10 cellular contexts compared by ENCODE assay signal in genomic region chr16:19704321-19705130, GRCh38. TPM values are rescaled to one million over a fixed set of nuclear protein-coding genes. Genes with fewer than 3 reads are reported as not detected.
DNase-seq lines count a peak whose midpoint lies in the region; ATAC-seq, FAIRE-seq and TF ChIP-seq lines count a peak whose summit lies in the region.
"Had no signal": no experiment of that assay in that cellular context is flagged by ENCODE, and none has a peak within 500 bp of the region (broad histone marks: within the 10 kb centered on the region; RNA-seq: fewer than 3 reads in every experiment).

No MANE protein-coding gene starts in this region.

- TF ChIP-seq CTCF in HFFc6 (IDR thresholded peaks at IDR 0.05) (no peak), chondrocyte (IDR thresholded peaks at IDR 0.05) (no peak), kidney (IDR thresholded peaks at IDR 0.05; ENCODE audit: borderline replicate concordance, extremely low read depth, insufficient read depth) (no peak)

- H3K9me3 Mint-ChIP-seq in HFFc6 (no peaks in the 10 kb centered on the region), chondrocyte (ENCODE audit: low read depth) (no peaks in the 10 kb centered on the region)
- H3K9me3 Mint-ChIP-seq in activated T-cell treated with anti-CD3 and anti-CD28 coated beads, Interleukin-2, amount 50 U/mL, for 72 hours = no peaks in the 10 kb centered on the region
- H3K9me3 Mint-ChIP-seq: neural progenitor cell had no signal

- H3K27ac Mint-ChIP-seq in HFFc6 (peak overlapping the region; percentile 73), chondrocyte (ENCODE audit: unreplicated experiment) (peak overlapping the region; percentile 59)
- H3K27ac Mint-ChIP-seq in activated T-cell treated with anti-CD3 and anti-CD28 coated beads, Interleukin-2, amount 50 U/mL, for 72 hours = no peak overlapping the region
- H3K27ac Mint-ChIP-seq: neural progenitor cell had no signal

- no peaks in the 10 kb centered on the region for H3K9me3 ChIP-seq in kidney (ENCODE audit: control insufficient read depth in 1 of 2, low read length in 2 of 2)

- no peak for FAIRE-seq in kidney (lab: Jason Lieb, UNC)

- peaks cover 0 to under 1% of the 10 kb centered on the region in 2 donors for H3K4me1 ChIP-seq in kidney (ENCODE audit: control insufficient read depth in 1 of 2, insufficient read depth in 1 of 2, low read depth in 1 of 2, low read length in 2 of 2)

- H3K9ac ChIP-seq in kidney (ENCODE audit: low read length in 2 of 2) = no peak overlapping the region
- H3K9ac ChIP-seq: neural progenitor cell had no signal

- peaks cover 7 to 31% of the 10 kb centered on the region in 2 donors for H3K36me3 ChIP-seq in kidney (ENCODE audit: control insufficient read depth in 1 of 2, insufficient read depth in 2 of 2, low read length in 2 of 2)

- H3K4me3 Mint-ChIP-seq in HFFc6 (no peak overlapping the region), chondrocyte (ENCODE audit: unreplicated experiment) (no peak overlapping the region)
- no peak overlapping the region for H3K4me3 Mint-ChIP-seq in activated T-cell treated with anti-CD3 and anti-CD28 coated beads, Interleukin-2, amount 50 U/mL, for 72 hours
- H3K4me3 Mint-ChIP-seq: neural progenitor cell had no signal

- H3K27ac ChIP-seq in kidney (ENCODE audit: low read depth in 2 of 2, low read length in 2 of 2) (peak overlapping the region; percentile 75 to 79), temporal lobe (ENCODE audit: low read depth, low read length) (peak overlapping the region; percentile 75)
- H3K27ac ChIP-seq: neural progenitor cell had no signal

- H3K36me3 Mint-ChIP-seq in HFFc6 (ENCODE audit: low read depth) (peaks cover 43% of the 10 kb centered on the region), chondrocyte (ENCODE audit: low read depth) (peaks cover 30% of the 10 kb centered on the region)
- H3K36me3 Mint-ChIP-seq in activated T-cell treated with anti-CD3 and anti-CD28 coated beads, Interleukin-2, amount 50 U/mL, for 72 hours (ENCODE audit: insufficient read depth in 2 of 2) = peaks cover 6% of the 10 kb centered on the region in 2 donors

- H3K4me3 ChIP-seq in kidney (ENCODE audit: low read length in 2 of 2) = no peak overlapping the region
- H3K4me3 ChIP-seq: neural progenitor cell had no signal

- peaks cover 33% of the 10 kb centered on the region for H3K4me1 Mint-ChIP-seq in HFFc6 (ENCODE audit: low read depth)
- peaks cover 30% of the 10 kb centered on the region for H3K4me1 Mint-ChIP-seq in chondrocyte (ENCODE audit: low read depth)
- peaks cover 19% of the 10 kb centered on the region for H3K4me1 Mint-ChIP-seq in activated T-cell treated with anti-CD3 and anti-CD28 coated beads, Interleukin-2, amount 50 U/mL, for 72 hours (ENCODE audit: low read depth)

- ATAC-seq in HG02642 (IDR thresholded peaks at IDR 0.05; ENCODE audit: poor library complexity, unreplicated experiment) = no peak
- ATAC-seq in GM19452 (IDR thresholded peaks at IDR 0.05; ENCODE audit: unreplicated experiment) = no peak
- no peak for ATAC-seq in activated T-cell treated with anti-CD3 and anti-CD28 coated beads, Interleukin-2, amount 50 U/mL, for 72 hours (replicated peaks in 1 of 2)

- H3K27me3 Mint-ChIP-seq in HFFc6 (ENCODE audit: insufficient read depth) (peaks cover 3% of the 10 kb centered on the region; the same call in 1 of the 2 replicates), chondrocyte (ENCODE audit: low read depth) (no peaks in the 10 kb centered on the region)
- H3K27me3 Mint-ChIP-seq in activated T-cell treated with anti-CD3 and anti-CD28 coated beads, Interleukin-2, amount 50 U/mL, for 72 hours (ENCODE audit: low read depth) = no peaks in the 10 kb centered on the region

- intact Hi-C loops in kidney (cut with DNase I) = no loop called here

- DNase-seq in HFFc6 = peak; percentile 46
- DNase-seq in chondrocyte (ENCODE audit: low spot score) = no peak
- DNase-seq in kidney = peak; percentile 62
- no peak for DNase-seq in SKM-1 (lab: John Stamatoyannopoulos, UW; ENCODE audit: unreplicated experiment)
- DNase-seq in activated T-cell treated with anti-CD3 and anti-CD28 coated beads, Interleukin-2, amount 50 U/mL, for 72 hours = no peak
- DNase-seq: NCI-H187 had no signal

RNA-seq across cellular contexts. Expression of gene KNOP1, which starts 13.5 kb away (rescaled TPM):
- total RNA-seq in HFFc6 (2021; fragmentation: NEBNext Ultra II Directional; extraction: Animal tissue kit (Norgen Biotek cat#: 25700)) = 10 to 100 TPM; 11.0 to 16.3 (median 13.9) TPM
- total RNA-seq in chondrocyte = 20.0 to 24.7 TPM (median 20.4 TPM) in 3 replicates
- 17.9 TPM for total RNA-seq in kidney
- polyA plus RNA-seq in kidney (ENCODE audit: insufficient read depth, low read depth, low replicate concordance) = 10.2 TPM
- total RNA-seq in temporal lobe = 18.9 TPM
- 10 to 100 TPM; 14.6 to 14.9 TPM for total RNA-seq in activated T-cell treated with anti-CD3 and anti-CD28 coated beads, Interleukin-2, amount 50 U/mL, for 72 hours

RNA-seq across cellular contexts. Expression of gene IQCK, which starts 13.5 kb away (rescaled TPM):
- total RNA-seq in HFFc6 (2021; fragmentation: NEBNext Ultra II Directional; extraction: Animal tissue kit (Norgen Biotek cat#: 25700)) = 1 to 10 TPM; 2.2 to 5.0 (median 2.8) TPM
- 2.6 to 8.9 TPM (median 3.8 TPM) in 3 replicates for total RNA-seq in chondrocyte
- 38.1 TPM for total RNA-seq in kidney
- polyA plus RNA-seq in kidney (ENCODE audit: insufficient read depth, low read depth, low replicate concordance) = 35.4 TPM
- total RNA-seq in temporal lobe = 6.4 TPM
- total RNA-seq in activated T-cell treated with anti-CD3 and anti-CD28 coated beads, Interleukin-2, amount 50 U/mL, for 72 hours = 1 to 10 TPM; 3.7 to 3.8 TPM

Comparison
In these comparisons a context has a peak if more than half of its experiments do, and no peak if none do; other contexts are left out.
1. DNase-seq: peak in HFFc6 (single experiment) and kidney (single experiment); none in chondrocyte (single experiment), SKM-1 (single experiment) and activated T-cell treated with anti-CD3 and anti-CD28 coated beads, Interleukin-2, amount 50 U/mL, for 72 hours (0 of 2).